In the genomic region with DNA sequence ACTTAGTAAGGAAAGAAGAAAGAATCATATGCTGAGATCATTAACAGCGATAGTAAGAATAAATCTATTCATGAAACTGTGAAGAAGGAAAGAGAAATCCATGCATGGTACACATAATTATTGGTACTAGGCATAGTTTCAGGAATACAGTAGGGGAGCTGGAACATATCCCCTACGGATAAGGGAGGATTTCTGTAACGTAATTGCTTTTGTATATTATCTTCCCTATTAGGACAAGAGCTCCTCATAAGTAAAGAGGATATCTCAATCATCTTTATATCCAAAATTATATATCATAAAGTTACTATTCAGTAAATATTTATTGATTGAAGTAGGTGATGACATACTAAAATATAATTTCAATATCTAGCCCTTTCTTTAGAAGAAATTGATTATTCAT, we compare ENCODE assay signal across 16 cellular contexts. TPM values are rescaled to one million over a fixed set of nuclear protein-coding genes. Genes with fewer than 3 reads are reported as not detected.
"Had no signal": no experiment of that assay in that cellular context is flagged by ENCODE, and none has a peak within 500 bp of the region (broad histone marks: within the 10 kb centered on the region; RNA-seq: fewer than 3 reads in every experiment).

No MANE protein-coding gene starts in this region.

- H3K4me3 Mint-ChIP-seq: activated B cell treated with CpG ODN at 0.5 μM for 24 hours; activated CD4-positive, alpha-beta T cell treated with anti-CD3 and anti-CD28 coated beads, Interleukin-2, amount 10 ng/mL, durations not matched to agents 7 days and 5 days; activated naive CD8-positive, alpha-beta T cell treated with anti-CD3 and anti-CD28 coated beads for 36 hours; activated T-cell treated with anti-CD3 and anti-CD28 coated beads, Interleukin-2, amount 50 U/mL, for 24 hours; nephron progenitor cell had no signal

- DNase-seq: activated B cell treated with CpG ODN at 0.5 μM for 24 hours; activated CD4-positive, alpha-beta T cell treated with anti-CD3 and anti-CD28 coated beads, Interleukin-2, amount 10 ng/mL, durations not matched to agents 7 days and 5 days; activated effector memory CD4-positive, alpha-beta T cell treated with Interleukin-2 at 50 U/mL for 16 hours; activated naive CD8-positive, alpha-beta T cell treated with anti-CD3 and anti-CD28 coated beads for 36 hours; activated T-cell treated with anti-CD3 and anti-CD28 coated beads, Interleukin-2, amount 50 U/mL, for 24 hours; foreskin melanocyte; heart left ventricle; left ventricle myocardium inferior; nephron progenitor cell; sigmoid colon; stimulated activated CD4-positive, alpha-beta T cell treated with anti-CD3 and anti-CD28 coated beads, Interleukin-4, amount 100 ng/mL, for 1 hour; stimulated activated CD8-positive, alpha-beta memory T cell treated with anti-CD3 and anti-CD28 coated beads, Interleukin-4, amount 100 ng/mL, for 48 hours; stimulated activated naive CD8-positive, alpha-beta T cell treated with anti-CD3 and anti-CD28 coated beads, Interleukin-15, Interleukin-2, amounts not matched to agents 100 U/mL and 50 U/mL, for 24 hours; upper lobe of left lung had no signal

- ATAC-seq: heart left ventricle; stimulated activated naive CD8-positive, alpha-beta T cell treated with anti-CD3 and anti-CD28 coated beads, Interleukin-15, Interleukin-2, amounts not matched to agents 100 U/mL and 50 U/mL, for 24 hours had no signal

- H3K27ac Mint-ChIP-seq: activated B cell treated with CpG ODN at 0.5 μM for 24 hours; activated CD4-positive, alpha-beta T cell treated with anti-CD3 and anti-CD28 coated beads, Interleukin-2, amount 10 ng/mL, durations not matched to agents 7 days and 5 days; activated naive CD8-positive, alpha-beta T cell treated with anti-CD3 and anti-CD28 coated beads for 36 hours; activated T-cell treated with anti-CD3 and anti-CD28 coated beads, Interleukin-2, amount 50 U/mL, for 24 hours; nephron progenitor cell had no signal

- H3K4me1 ChIP-seq: heart left ventricle, left ventricle myocardium inferior, sigmoid colon, suprapubic skin, upper lobe of left lung had no signal

- H3K36me3 ChIP-seq: heart left ventricle, left ventricle myocardium inferior, sigmoid colon, suprapubic skin, upper lobe of left lung had no signal

- H3K27me3 Mint-ChIP-seq: activated B cell treated with CpG ODN at 0.5 μM for 24 hours; activated CD4-positive, alpha-beta T cell treated with anti-CD3 and anti-CD28 coated beads, Interleukin-2, amount 10 ng/mL, durations not matched to agents 7 days and 5 days; activated naive CD8-positive, alpha-beta T cell treated with anti-CD3 and anti-CD28 coated beads for 36 hours; activated T-cell treated with anti-CD3 and anti-CD28 coated beads, Interleukin-2, amount 50 U/mL, for 24 hours had no signal

- H3K9me3 Mint-ChIP-seq: activated B cell treated with CpG ODN at 0.5 μM for 24 hours; activated CD4-positive, alpha-beta T cell treated with anti-CD3 and anti-CD28 coated beads, Interleukin-2, amount 10 ng/mL, durations not matched to agents 7 days and 5 days; activated naive CD8-positive, alpha-beta T cell treated with anti-CD3 and anti-CD28 coated beads for 36 hours; activated T-cell treated with anti-CD3 and anti-CD28 coated beads, Interleukin-2, amount 50 U/mL, for 24 hours; nephron progenitor cell had no signal

- H3K27ac ChIP-seq: heart left ventricle, left ventricle myocardium inferior, sigmoid colon, suprapubic skin, upper lobe of left lung had no signal

- H3K36me3 Mint-ChIP-seq: activated naive CD8-positive, alpha-beta T cell treated with anti-CD3 and anti-CD28 coated beads for 36 hours had no signal

- H3K9me3 ChIP-seq: heart left ventricle, left ventricle myocardium inferior, sigmoid colon, suprapubic skin, upper lobe of left lung had no signal

- H3K4me3 ChIP-seq: heart left ventricle, left ventricle myocardium inferior, sigmoid colon, suprapubic skin, upper lobe of left lung had no signal

- H3K4me1 Mint-ChIP-seq: activated CD4-positive, alpha-beta T cell treated with anti-CD3 and anti-CD28 coated beads, Interleukin-2, amount 10 ng/mL, durations not matched to agents 7 days and 5 days; activated naive CD8-positive, alpha-beta T cell treated with anti-CD3 and anti-CD28 coated beads for 36 hours had no signal

- H3K27me3 ChIP-seq: sigmoid colon, suprapubic skin, upper lobe of left lung had no signal

RNA-seq across cellular contexts. Expression of a gene that starts 22.9 kb away (rescaled TPM):
- total RNA-seq: activated CD4-positive, alpha-beta T cell treated with anti-CD3 and anti-CD28 coated beads, Interleukin-2, amount 10 ng/mL, durations not matched to agents 7 days and 5 days; activated naive CD8-positive, alpha-beta T cell treated with anti-CD3 and anti-CD28 coated beads for 36 hours; T-helper 1 cell treated with Interleukin-12 subunit alpha and Interleukin-12 subunit beta and Interleukin-4 antibody, amounts not matched to agents 30 ng/mL and 1 ng/mL, for 36 hours had no signal
- polyA plus RNA-seq: heart left ventricle had no signal
